In the genomic region with DNA sequence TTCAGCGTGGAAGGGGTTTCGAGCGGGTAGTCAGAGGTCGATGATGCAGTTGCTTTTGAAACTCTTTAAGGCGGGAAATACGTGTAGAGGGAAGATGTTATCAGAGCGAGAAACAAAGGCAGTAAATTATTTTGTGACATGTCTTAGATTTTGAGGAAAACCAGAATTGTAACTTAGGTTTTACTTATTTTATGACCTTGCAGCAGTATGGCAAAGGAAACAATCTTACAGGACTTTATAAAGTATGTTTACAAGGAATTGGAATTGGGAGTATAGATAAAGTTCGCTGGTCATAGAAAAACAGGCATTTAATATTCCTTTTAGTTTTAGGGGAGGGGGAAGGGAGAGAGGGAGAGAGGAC, we compare ENCODE assay signal across 7 cellular contexts.
DNase-seq lines count a peak whose midpoint lies in the region; ATAC-seq, FAIRE-seq and TF ChIP-seq lines count a peak whose summit lies in the region.
"Not testable (repeated sequence)": the region's sequence is repeated elsewhere in the genome, so short reads cannot be mapped to it uniquely, and the experiment has no call there.

No MANE protein-coding gene starts in this region.

- POLR2A ChIA-PET in T-cell (lab: Charles Lee); K562 (lab: Yijun Ruan, JAX): not testable (repeated sequence)

- TF ChIP-seq RAD21 in K562 (CRISPR knock-in tag; conservative IDR thresholded peaks at IDR 0.05 in 1 of 2, IDR thresholded peaks at IDR 0.05 in 1 of 2): not testable (repeated sequence)

- H2AFZ ChIP-seq in K562 (ENCODE audit: low read depth, low read length) (peak overlapping the region; percentile 84), neuronal stem cell (ENCODE audit: low read length) (peak overlapping the region; percentile 17)

- not testable (repeated sequence) for H3K9me3 Mint-ChIP-seq in CD14-positive monocyte; T-cell; activated T-cell treated with anti-CD3 and anti-CD28 coated beads, Interleukin-2, amount 50 U/mL, for 72 hours; memory B cell

- CTCF ChIA-PET in T-cell (lab: Charles Lee); K562 (lab: Yijun Ruan, JAX; ENCODE audit: low intra/inter-chr PET ratio): not testable (repeated sequence)

- not testable (repeated sequence) for H3K27me3 Mint-ChIP-seq in CD14-positive monocyte (ENCODE audit: low read depth in 3 of 3); T-cell; activated T-cell treated with anti-CD3 and anti-CD28 coated beads, Interleukin-2, amount 50 U/mL, for 72 hours (ENCODE audit: low read depth); memory B cell

- H2BK5ac ChIP-seq in neuronal stem cell (ENCODE audit: low read length): not testable (repeated sequence)

- H3K4me1 Mint-ChIP-seq in CD14-positive monocyte (peaks cover 22% of the 10 kb centered on the region), T-cell (peaks cover 8 to 11% (median 11%) of the 10 kb centered on the region in 3 donors)
- peaks cover 31% of the 10 kb centered on the region for H3K4me1 Mint-ChIP-seq in activated T-cell treated with anti-CD3 and anti-CD28 coated beads, Interleukin-2, amount 50 U/mL, for 72 hours (ENCODE audit: low read depth)
- H3K4me1 Mint-ChIP-seq in memory B cell: not testable (repeated sequence)

- peak overlapping the region; percentile 76; the same call in 2 of the 3 replicates for H3K27ac ChIP-seq in K562 (ENCODE audit: extremely low read depth, low read depth, low read length)
- not testable (repeated sequence) for H3K27ac ChIP-seq in neuronal stem cell (replicated peaks; ENCODE audit: low read length)

- H3K79me1 ChIP-seq in neuronal stem cell (ENCODE audit: low read depth, low read length): not testable (repeated sequence)

- H3K4me2 ChIP-seq in K562 (ENCODE audit: insufficient read depth, low read length): peak overlapping the region; percentile 41
- H3K4me2 ChIP-seq in neuronal stem cell (ENCODE audit: insufficient read depth, low read length, poor library complexity, severe bottlenecking): not testable (repeated sequence)

- not testable (repeated sequence) for H3K36me3 ChIP-seq in K562 (ENCODE audit: control insufficient read depth, insufficient read depth, low read length); neuronal stem cell (replicated peaks in 1 of 2; ENCODE audit: control insufficient read depth in 2 of 2, insufficient read depth in 2 of 2, low read length in 2 of 2)

- H3K18ac ChIP-seq in neuronal stem cell (ENCODE audit: low read length): not testable (repeated sequence)

- not testable (repeated sequence) for H3K36me3 Mint-ChIP-seq in CD14-positive monocyte; T-cell; activated T-cell treated with anti-CD3 and anti-CD28 coated beads, Interleukin-2, amount 50 U/mL, for 72 hours (ENCODE audit: insufficient read depth in 2 of 2); memory B cell

- BruUV-seq in K562 (replicated peaks; lab: Mats Ljungman, UMichigan): TSS peak; percentile 94

- not testable (repeated sequence) for H4K91ac ChIP-seq in neuronal stem cell (ENCODE audit: low read depth, low read length, poor library complexity)

- in situ Hi-C loops in K562 (cut with MboI): not testable (repeated sequence)

- TF ChIP-seq CTCF in CD14-positive monocyte (IDR thresholded peaks at IDR 0.05); K562 (IDR thresholded peaks at IDR 0.05 in 2 of 3, conservative IDR thresholded peaks at IDR 0.05 in 1 of 3; ENCODE audit: insufficient read depth in 2 of 3, low read depth in 1 of 3, low read length in 3 of 3): not testable (repeated sequence)

- H3K14ac ChIP-seq in neuronal stem cell (ENCODE audit: low read length): not testable (repeated sequence)

- H4K20me1 ChIP-seq in K562 (replicated peaks; ENCODE audit: control insufficient read depth, insufficient read depth, low read length): not testable (repeated sequence)

- DNase-seq in CD14-positive monocyte (ENCODE audit: low spot score); T-cell; activated T-cell treated with anti-CD3 and anti-CD28 coated beads, Interleukin-2, amount 50 U/mL, for 72 hours; memory B cell (ENCODE audit: low spot score in 2 of 2); neuronal stem cell (ENCODE audit: low spot score): not testable (repeated sequence)
- peak; percentile 1 for DNase-seq in Jurkat, Clone E6-1 (ENCODE audit: low read depth, low spot score)
- peak in 1 of 4 experiments; percentile 16 for DNase-seq in K562 (ENCODE audit: extremely low read depth in 1 of 4, low spot score in 3 of 4)

- not testable (repeated sequence) for H3K23ac ChIP-seq in neuronal stem cell (ENCODE audit: low read depth, low read length, poor library complexity)

- H3K9me1 ChIP-seq in K562 (ENCODE audit: control insufficient read depth, insufficient read depth, low read length): not testable (repeated sequence)

- not testable (repeated sequence) for H3K4me3 ChIP-seq in Jurkat, Clone E6-1 (ENCODE audit: low read length); K562; neuronal stem cell (ENCODE audit: low read length in 2 of 2)

- not testable (repeated sequence) for H3K9me3 ChIP-seq in K562 (replicated peaks; ENCODE audit: control insufficient read depth, insufficient read depth, low read depth, low read length); neuronal stem cell (replicated peaks in 1 of 2; ENCODE audit: control insufficient read depth in 2 of 2, insufficient read depth in 1 of 2, low read depth in 1 of 2, low read length in 2 of 2)

- not testable (repeated sequence) for H2BK12ac ChIP-seq in neuronal stem cell (ENCODE audit: low read length)

- 2% methylated on average over 7 of the region's 8 CpGs for WGBS in K562 (ENCODE audit: insufficient coverage, low coverage, missing lambda C conversion rate)
- WGBS in neuronal stem cell (ENCODE audit: extremely low coverage in 2 of 2, insufficient read length in 2 of 2, insufficient replicate concordance in 1 of 2), 2 donors: no CpG with 5 or more reads among the region's 8 CpGs

- TF ChIP-seq EP300 in K562 (IDR thresholded peaks at IDR 0.05; ENCODE audit: low read length): not testable (repeated sequence)

- not testable (repeated sequence) for H2BK15ac ChIP-seq in neuronal stem cell (ENCODE audit: low read length)

- H2BK120ac ChIP-seq in neuronal stem cell (ENCODE audit: low read depth, low read length): not testable (repeated sequence)

- FAIRE-seq in K562 (lab: Jason Lieb, UNC): not testable (repeated sequence)

- not testable (repeated sequence) for H4K8ac ChIP-seq in neuronal stem cell (ENCODE audit: low read depth, low read length)

- not testable (repeated sequence) for H3K4ac ChIP-seq in neuronal stem cell (ENCODE audit: low read length)

- not testable (repeated sequence) for H3K27me3 ChIP-seq in K562 (ENCODE audit: control insufficient read depth in 2 of 2, insufficient read depth in 2 of 2, low read length in 2 of 2); neuronal stem cell (ENCODE audit: control insufficient read depth in 3 of 3, insufficient read depth in 3 of 3, low read depth in 1 of 3, low read length in 3 of 3)

- peak overlapping the region in 2 of 7 donors; percentile 25 to 42 for H3K27ac Mint-ChIP-seq in CD14-positive monocyte
- H3K27ac Mint-ChIP-seq in T-cell; activated T-cell treated with anti-CD3 and anti-CD28 coated beads, Interleukin-2, amount 50 U/mL, for 72 hours; memory B cell: not testable (repeated sequence)

- H3K79me2 ChIP-seq in K562 (ENCODE audit: control insufficient read depth, insufficient read depth, low read length): not testable (repeated sequence)

- ATAC-seq in T-cell (replicated peaks in 1 of 4); activated T-cell treated with anti-CD3 and anti-CD28 coated beads, Interleukin-2, amount 50 U/mL, for 72 hours (replicated peaks in 1 of 2); memory B cell (ENCODE audit: low read depth): not testable (repeated sequence)
- ATAC-seq in K562: peak; percentile 36; the same call in 2 of the 3 replicates

- intact Hi-C loops in CD14-positive monocyte (cut with micrococcal nuclease); K562 (cut with micrococcal nuclease): not testable (repeated sequence)

- not testable (repeated sequence) for TF ChIP-seq POLR2A in K562 (conservative IDR thresholded peaks at IDR 0.05)

- not testable (repeated sequence) for H2AK5ac ChIP-seq in neuronal stem cell (ENCODE audit: low read depth, low read length)

- H3K4me1 ChIP-seq in K562 (replicated peaks in 1 of 2; ENCODE audit: control insufficient read depth in 2 of 2, insufficient read depth in 2 of 2, low read length in 2 of 2); neuronal stem cell (ENCODE audit: control insufficient read depth in 2 of 2, insufficient read depth in 1 of 2, low read depth in 1 of 2, low read length in 2 of 2): not testable (repeated sequence)

- not testable (repeated sequence) for H3K9ac ChIP-seq in K562 (ENCODE audit: insufficient read depth in 1 of 2, low read depth in 2 of 2, low read length in 2 of 2); neuronal stem cell (ENCODE audit: low read depth, low read length, poor library complexity)

- peak overlapping the region; percentile 41 to 51 for H3K4me3 Mint-ChIP-seq in CD14-positive monocyte
- peak overlapping the region in 2 of 3 donors; percentile 17 to 52 for H3K4me3 Mint-ChIP-seq in T-cell
- peak overlapping the region; percentile 17 to 69 for H3K4me3 Mint-ChIP-seq in activated T-cell treated with anti-CD3 and anti-CD28 coated beads, Interleukin-2, amount 50 U/mL, for 72 hours
- peak overlapping the region; percentile 27 for H3K4me3 Mint-ChIP-seq in memory B cell

TF ChIP-seq in K562, 482 proteins besides CTCF, POLR2A, EP300 and RAD21 (continues in another document):
- 0 out of 2 replicates have a peak, but pooled peaks have one; percentile 33 for TF ChIP-seq FOSL1 (tag; conservative IDR thresholded peaks at IDR 0.05)
